Comparison of ENCODE assay signal across 18 cellular contexts in the genomic region with DNA sequence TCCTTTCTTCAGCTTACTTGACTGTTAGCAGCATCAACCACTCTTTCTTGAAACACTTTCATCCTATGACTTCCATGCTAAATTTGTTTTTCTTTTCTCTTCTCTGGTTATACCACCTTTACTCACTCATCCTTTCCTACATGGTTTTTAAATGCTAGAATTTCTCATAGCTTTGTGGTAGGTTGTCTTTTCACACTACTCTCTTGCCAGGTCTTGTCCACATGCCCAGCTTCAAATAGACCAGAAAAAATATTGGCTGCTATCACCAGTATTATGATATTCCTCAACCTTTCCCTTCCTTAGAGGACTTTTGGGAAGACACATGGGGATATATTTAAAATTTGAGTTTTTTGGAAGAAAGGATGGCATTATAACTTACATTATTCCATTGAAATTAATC. TPM values are rescaled to one million over a fixed set of nuclear protein-coding genes. Genes with fewer than 3 reads are reported as not detected.
DNase-seq lines count a peak whose midpoint lies in the region; ATAC-seq and TF ChIP-seq lines count a peak whose summit lies in the region.
"Had no signal": no experiment of that assay in that cellular context is flagged by ENCODE, and none has a peak within 500 bp of the region (broad histone marks: within the 10 kb centered on the region; RNA-seq: fewer than 3 reads in every experiment).

No MANE protein-coding gene starts in this region.

- H3K9me3 Mint-ChIP-seq in activated T-cell treated with anti-CD3 and anti-CD28 coated beads, Interleukin-2, amount 50 U/mL, for 4 hours, result no peaks in the 10 kb centered on the region
- H3K9me3 Mint-ChIP-seq: CD14-positive monocyte; CD8-positive, alpha-beta T cell; H9 had no signal

- no peaks in the 10 kb centered on the region for H4K20me1 ChIP-seq in osteoblast (ENCODE audit: insufficient read depth, low read length)

- peak; percentile 41 for DNase-seq in NCI-H446 treated with DMSO at 0.1 percent for 48 hours (lab: John Stamatoyannopoulos, UW)
- peak; percentile 92 for DNase-seq in cerebellar cortex (ENCODE audit: low spot score)
- no peak for DNase-seq in thoracic aorta (ENCODE audit: low spot score)
- no peak for DNase-seq in thyroid gland
- no peak for DNase-seq in activated T-cell treated with anti-CD3 and anti-CD28 coated beads, Interleukin-2, amount 50 U/mL, for 4 hours
- DNase-seq in osteoblast (ENCODE audit: insufficient read length, low spot score, missing footprints), result no peak
- DNase-seq: CD8-positive, alpha-beta T cell; COR-L47; DMS153; DMS79 treated with DMSO at 0.1 percent for 48 hours; EL; GDM1; GOT3; H9 had no signal

- H3K27me3 ChIP-seq in layer of hippocampus (ENCODE audit: control insufficient read depth, insufficient read depth, low read length) (no peaks in the 10 kb centered on the region), thoracic aorta (replicated peaks; ENCODE audit: insufficient read depth) (no peaks in the 10 kb centered on the region), thyroid gland (no peaks in the 10 kb centered on the region), osteoblast (ENCODE audit: insufficient read depth, low read length) (no peaks in the 10 kb centered on the region)

- peaks cover 3% of the 10 kb centered on the region for H3K79me2 ChIP-seq in osteoblast (ENCODE audit: insufficient read depth, low read length)

- TF ChIP-seq CTCF in thoracic aorta (IDR thresholded peaks at IDR 0.05) (no peak), thyroid gland (IDR thresholded peaks at IDR 0.05) (no peak), osteoblast (IDR thresholded peaks at IDR 0.05; ENCODE audit: extremely low read depth, low read depth, low read length) (no peak)

- no peaks in the 10 kb centered on the region for H3K9me3 ChIP-seq in thoracic aorta
- no peaks in the 10 kb centered on the region for H3K9me3 ChIP-seq in thyroid gland
- no peaks in the 10 kb centered on the region for H3K9me3 ChIP-seq in osteoblast (ENCODE audit: low read depth, low read length)
- H3K9me3 ChIP-seq: A549 had no signal

- H3K36me3 ChIP-seq in thoracic aorta (no peaks in the 10 kb centered on the region), thyroid gland (no peaks in the 10 kb centered on the region), osteoblast (ENCODE audit: insufficient read depth, low read length) (no peaks in the 10 kb centered on the region)

- H3K27me3 Mint-ChIP-seq in activated T-cell treated with anti-CD3 and anti-CD28 coated beads, Interleukin-2, amount 50 U/mL, for 4 hours (ENCODE audit: low read depth), result no peaks in the 10 kb centered on the region

- H3K4me1 ChIP-seq in thoracic aorta (ENCODE audit: control insufficient read depth in 1 of 2, low read depth in 2 of 2), result peaks cover 12 to 38% of the 10 kb centered on the region in 2 donors
- peaks cover 10 to 15% of the 10 kb centered on the region in 2 donors for H3K4me1 ChIP-seq in thyroid gland
- peaks cover 13% of the 10 kb centered on the region for H3K4me1 ChIP-seq in osteoblast (ENCODE audit: insufficient read depth, low read length)

- no peak for TF ChIP-seq POLR2A in thyroid gland (IDR thresholded peaks at IDR 0.05)

- H3K36me3 Mint-ChIP-seq in activated T-cell treated with anti-CD3 and anti-CD28 coated beads, Interleukin-2, amount 50 U/mL, for 4 hours (ENCODE audit: insufficient read depth), result no peaks in the 10 kb centered on the region
- H3K36me3 Mint-ChIP-seq: CD14-positive monocyte; CD8-positive, alpha-beta T cell had no signal

- H3K4me3 ChIP-seq in thoracic aorta, result peak overlapping the region; percentile 2
- no peak overlapping the region for H3K4me3 ChIP-seq in thyroid gland (replicated peaks in 1 of 3)
- no peak overlapping the region for H3K4me3 ChIP-seq in osteoblast (ENCODE audit: insufficient read depth, low read length)
- H3K4me3 ChIP-seq: A549 had no signal

- intact Hi-C loops in thyroid gland (cut with DNase I), result no loop called here

- ATAC-seq in thoracic aorta (ENCODE audit: insufficient number of reproducible peaks, low FRiP score, low read depth), result no peak
- ATAC-seq in activated T-cell treated with anti-CD3 and anti-CD28 coated beads, Interleukin-2, amount 50 U/mL, for 4 hours, result no peak
- ATAC-seq: A549; CD8-positive, alpha-beta T cell; HepG2 had no signal

- H3K27ac ChIP-seq in layer of hippocampus (ENCODE audit: low read depth, low read length), result peak overlapping the region; percentile 18
- peak overlapping the region in 1 of 2 donors; percentile 2 for H3K27ac ChIP-seq in thoracic aorta
- no peak overlapping the region for H3K27ac ChIP-seq in thyroid gland
- H3K27ac ChIP-seq in osteoblast (ENCODE audit: low read depth, low read length), result no peak overlapping the region
- H3K27ac ChIP-seq: A549 had no signal

- H3K4me3 Mint-ChIP-seq in activated T-cell treated with anti-CD3 and anti-CD28 coated beads, Interleukin-2, amount 50 U/mL, for 4 hours, result no peak overlapping the region
- H3K4me3 Mint-ChIP-seq: CD14-positive monocyte; CD8-positive, alpha-beta T cell; H9 had no signal

- no peak overlapping the region for H2AFZ ChIP-seq in osteoblast (ENCODE audit: low read length)

- no peak overlapping the region for H3K4me2 ChIP-seq in osteoblast (ENCODE audit: insufficient read depth, low read length)
- H3K4me2 ChIP-seq: A549 had no signal

- peaks cover 2% of the 10 kb centered on the region for H3K4me1 Mint-ChIP-seq in activated T-cell treated with anti-CD3 and anti-CD28 coated beads, Interleukin-2, amount 50 U/mL, for 4 hours (ENCODE audit: low read depth)

RNA-seq across cellular contexts. Expression of gene PPP1R12B, which starts 48.8 kb away (rescaled TPM):
- total RNA-seq in thoracic aorta, result 100 to 1,000 TPM; 573 to 677 TPM
- total RNA-seq in thyroid gland, result 10 to 100 TPM; 34.9 to 48.5 (median 41.3) TPM
- 1 to 10 TPM; 4.7 to 8.1 (median 5.4) TPM for total RNA-seq in activated T-cell treated with anti-CD3 and anti-CD28 coated beads, Interleukin-2, amount 50 U/mL, for 4 hours
- 20.0 and 20.6 TPM in 2 replicates for total RNA-seq in osteoblast

RNA-seq across cellular contexts. Expression of gene UBE2T, which starts 55.5 kb away (rescaled TPM):
- total RNA-seq in thoracic aorta, result under 1 TPM in 1 of 2 donors, not detected in 1; 0.68 TPM
- 1 to 10 TPM in 3 of 4 donors, not detected in 1; 2.4 to 6.5 (median 2.7) TPM for total RNA-seq in thyroid gland
- 10 to 100 TPM; 45.2 to 62.3 (median 60.6) TPM for total RNA-seq in activated T-cell treated with anti-CD3 and anti-CD28 coated beads, Interleukin-2, amount 50 U/mL, for 4 hours
- total RNA-seq in osteoblast, result 5.3 and 5.4 TPM in 2 replicates

Comparison
In these comparisons a context has a peak if more than half of its experiments do, and no peak if none do; other contexts are left out.
1. DNase-seq: peak in NCI-H446 treated with DMSO at 0.1 percent for 48 hours (single experiment) and cerebellar cortex (single experiment); none in thoracic aorta (single experiment), thyroid gland (0 of 2), activated T-cell treated with anti-CD3 and anti-CD28 coated beads, Interleukin-2, amount 50 U/mL, for 4 hours (single experiment) and osteoblast (single experiment).
2. RNA of gene PPP1R12B, which starts 48.8 kb away (total RNA-seq): 573 to 677 TPM in thoracic aorta; 34.9 to 48.5 TPM in thyroid gland, 20.0 to 20.6 TPM in osteoblast and 4.7 to 8.1 TPM in activated T-cell treated with anti-CD3 and anti-CD28 coated beads, Interleukin-2, amount 50 U/mL, for 4 hours; every median in the first group is over 10 times any median in the second.